Comparison of ENCODE assay signal across 8 cellular contexts in genomic region chr6:73452107-73452461, GRCh38. TPM values are rescaled to one million over a fixed set of nuclear protein-coding genes. Genes with fewer than 3 reads are reported as not detected.
DNase-seq lines count a peak whose midpoint lies in the region; ATAC-seq, FAIRE-seq and TF ChIP-seq lines count a peak whose summit lies in the region.

Gene CGAS, minus strand, starts transcription at chr6:73452297. Its CDS starts 116 bp downstream, at chr6:73452181.

- no peaks in the 10 kb centered on the region for H3K27me3 ChIP-seq in esophagus squamous epithelium

- no peaks in the 10 kb centered on the region for H3K9me3 ChIP-seq in esophagus squamous epithelium

- no peaks in the 10 kb centered on the region for H3K27me3 Mint-ChIP-seq in activated T-cell treated with anti-CD3 and anti-CD28 coated beads, Interleukin-2, amount 50 U/mL, for 24 hours
- H3K27me3 Mint-ChIP-seq in natural killer cell (ENCODE audit: low read depth in 2 of 2), result no peaks in the 10 kb centered on the region
- no peaks in the 10 kb centered on the region for H3K27me3 Mint-ChIP-seq in stimulated activated naive CD8-positive, alpha-beta T cell treated with anti-CD3 and anti-CD28 coated beads, Interleukin-15, amount 100 ng/mL, for 72 hours

- DNase-seq in GM12891 (ENCODE audit: insufficient read length, low spot score) (peak; percentile 48), NCI-H774 (lab: John Stamatoyannopoulos, UW) (peak; percentile 33), esophagus squamous epithelium (lab: John Stamatoyannopoulos, UW) (peak; percentile 46), natural killer cell (peak; percentile 64), NCI-H1105 (lab: John Stamatoyannopoulos, UW) (no peak)
- peak; percentile 84 for DNase-seq in activated T-cell treated with anti-CD3 and anti-CD28 coated beads, Interleukin-2, amount 50 U/mL, for 24 hours
- peak; percentile 70 to 87 for DNase-seq in stimulated activated naive CD8-positive, alpha-beta T cell treated with anti-CD3 and anti-CD28 coated beads, Interleukin-15, amount 100 ng/mL, for 72 hours

- peak within 1 kb of the TSS; percentile 75 to 84 (median 77) for H3K4me3 ChIP-seq in esophagus squamous epithelium

- intact Hi-C loops in esophagus squamous epithelium (cut with DNase I), result no loop called here
- intact Hi-C loops in natural killer cell (cut with micrococcal nuclease), result loop anchor here (2.0 kb wide), 1 partner anchor 63 kb away; no protein-coding TSS in a partner anchor

- 0 to 2% methylated on average over 7 to 12 of the region's 23 CpGs for WGBS in esophagus squamous epithelium, 2 donors

- TF ChIP-seq POLR2A in GM12891 (IDR thresholded peaks at IDR 0.05; ENCODE audit: low read depth, low read length) (peak; percentile 60; the same call in 1 of the 2 replicates), esophagus squamous epithelium (IDR thresholded peaks at IDR 0.05) (peak in 2 of 4 donors; percentile 13 to 75)

- ATAC-seq in HG02642 (IDR thresholded peaks at IDR 0.05; ENCODE audit: poor library complexity, unreplicated experiment) (peak; percentile 81), natural killer cell (peak; percentile 87 to 91 (median 90))
- ATAC-seq in stimulated activated naive CD8-positive, alpha-beta T cell treated with anti-CD3 and anti-CD28 coated beads, Interleukin-15, amount 100 ng/mL, for 72 hours, result peak; percentile 89

- no peak for TF ChIP-seq CTCF in esophagus squamous epithelium (IDR thresholded peaks at IDR 0.05)
- no peak for TF ChIP-seq CTCF in natural killer cell (IDR thresholded peaks at IDR 0.05)

- peaks cover 47% of the 10 kb centered on the region for H3K36me3 Mint-ChIP-seq in activated T-cell treated with anti-CD3 and anti-CD28 coated beads, Interleukin-2, amount 50 U/mL, for 24 hours (ENCODE audit: low read depth)
- H3K36me3 Mint-ChIP-seq in natural killer cell, result no peaks in the 10 kb centered on the region

- H3K9me3 Mint-ChIP-seq in activated T-cell treated with anti-CD3 and anti-CD28 coated beads, Interleukin-2, amount 50 U/mL, for 24 hours, result no peaks in the 10 kb centered on the region
- no peaks in the 10 kb centered on the region for H3K9me3 Mint-ChIP-seq in natural killer cell
- no peaks in the 10 kb centered on the region for H3K9me3 Mint-ChIP-seq in stimulated activated naive CD8-positive, alpha-beta T cell treated with anti-CD3 and anti-CD28 coated beads, Interleukin-15, amount 100 ng/mL, for 72 hours

- H3K4me1 Mint-ChIP-seq in activated T-cell treated with anti-CD3 and anti-CD28 coated beads, Interleukin-2, amount 50 U/mL, for 24 hours (ENCODE audit: low read depth), result peaks cover 31% of the 10 kb centered on the region
- H3K4me1 Mint-ChIP-seq in natural killer cell, result peaks cover 21 to 27% of the 10 kb centered on the region in 2 donors
- peaks cover 26% of the 10 kb centered on the region for H3K4me1 Mint-ChIP-seq in stimulated activated naive CD8-positive, alpha-beta T cell treated with anti-CD3 and anti-CD28 coated beads, Interleukin-15, amount 100 ng/mL, for 72 hours

- no peaks in the 10 kb centered on the region for H3K36me3 ChIP-seq in esophagus squamous epithelium

- peak within 1 kb of the TSS; percentile 93 for H3K27ac Mint-ChIP-seq in activated T-cell treated with anti-CD3 and anti-CD28 coated beads, Interleukin-2, amount 50 U/mL, for 24 hours
- H3K27ac Mint-ChIP-seq in natural killer cell, result peak within 1 kb of the TSS; percentile 11 to 83
- H3K27ac Mint-ChIP-seq in stimulated activated naive CD8-positive, alpha-beta T cell treated with anti-CD3 and anti-CD28 coated beads, Interleukin-15, amount 100 ng/mL, for 72 hours, result peak within 1 kb of the TSS; percentile 93 to 97

- H3K4me3 Mint-ChIP-seq in activated T-cell treated with anti-CD3 and anti-CD28 coated beads, Interleukin-2, amount 50 U/mL, for 24 hours, result peak within 1 kb of the TSS; percentile 93
- H3K4me3 Mint-ChIP-seq in natural killer cell, result peak within 1 kb of the TSS; percentile 91
- peak within 1 kb of the TSS; percentile 85 to 97 for H3K4me3 Mint-ChIP-seq in stimulated activated naive CD8-positive, alpha-beta T cell treated with anti-CD3 and anti-CD28 coated beads, Interleukin-15, amount 100 ng/mL, for 72 hours

- peak within 1 kb of the TSS; percentile 88 to 91 (median 88) for H3K27ac ChIP-seq in esophagus squamous epithelium

- no peak for FAIRE-seq in GM12891 (lab: Jason Lieb, UNC)

- H3K4me1 ChIP-seq in esophagus squamous epithelium, result peaks cover 5 to 45% (median 11%) of the 10 kb centered on the region in 3 donors

TF ChIP-seq in GM12891, 5 proteins besides CTCF, POLR2A, EP300 and RAD21:
- TF ChIP-seq POU2F2 (IDR thresholded peaks at IDR 0.05; ENCODE audit: low read depth, low read length) (no peak), TAF1 (IDR thresholded peaks at IDR 0.05; ENCODE audit: low read depth, low read length) (peak; percentile 60; the same call in 1 of the 2 replicates), SPI1 (IDR thresholded peaks at IDR 0.05; ENCODE audit: low read depth, low read length) (peak; percentile 55), POLR2AphosphoS5 (IDR thresholded peaks at IDR 0.05; ENCODE audit: low read depth, low read length) (peak; percentile 68)

RNA-seq across cellular contexts. Expression of gene CGAS, which starts in this region (rescaled TPM):
- 3.3 TPM for polyA plus RNA-seq in GM12891 (2012; ENCODE audit: low read depth, missing spikeins)
- total RNA-seq in esophagus squamous epithelium (10 to 100 TPM in 2 of 4 donors, 1 to 10 TPM in 2; 3.0 to 15.4 (median 10.1) TPM), natural killer cell (10 to 100 TPM; 15.5 to 17.8 (median 16.6) TPM)
